In the genomic region with DNA sequence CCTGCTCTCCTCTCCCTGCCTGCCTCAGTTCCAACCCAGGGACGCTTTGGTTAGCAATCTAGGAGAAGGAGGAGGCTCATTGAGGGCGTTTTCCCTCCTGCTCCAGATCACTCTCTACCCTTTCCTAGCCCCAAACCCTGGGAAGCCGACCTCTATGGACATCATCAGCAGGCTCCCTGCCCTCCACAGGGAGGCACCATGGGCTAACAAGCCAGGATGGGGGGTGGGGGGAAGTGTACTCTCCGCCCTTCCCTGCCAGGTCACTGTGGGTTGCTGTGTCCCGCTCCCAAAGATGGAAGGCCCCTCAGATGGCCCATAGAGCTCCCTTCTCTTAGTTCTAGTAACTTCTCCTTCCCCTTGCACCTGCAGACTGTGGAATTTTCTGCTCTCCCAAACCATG, we compare ENCODE assay signal across 19 cellular contexts. TPM values are rescaled to one million over a fixed set of nuclear protein-coding genes. Genes with fewer than 3 reads are reported as not detected.
DNase-seq lines count a peak whose midpoint lies in the region; ATAC-seq and TF ChIP-seq lines count a peak whose summit lies in the region.
"Had no signal": no experiment of that assay in that cellular context is flagged by ENCODE, and none has a peak within 500 bp of the region (broad histone marks: within the 10 kb centered on the region; RNA-seq: fewer than 3 reads in every experiment).

No MANE protein-coding gene starts in this region.

- POLR2A ChIA-PET in WTC11 (lab: Charles Lee) = no interaction called here

- H3K4me2 ChIP-seq in GM23338 = no peak overlapping the region
- H3K4me2 ChIP-seq: A549 had no signal

- intact Hi-C loops in activated T-helper 1 cell treated with anti-CD3 and anti-CD28 coated beads, Interleukin-12 subunit alpha, Interleukin-12 subunit beta, Interleukin-2, Interleukin-4 antibody, amounts not matched to agents 30 ng/mL and 10 ng/mL and 1 ng/mL, durations not matched to agents 14 hours and 24 hours and 36 hours (cut with micrococcal nuclease) = no loop called here

- no peaks in the 10 kb centered on the region for H3K79me2 ChIP-seq in GM23338 (replicated peaks; ENCODE audit: insufficient read depth)

- CTCF ChIA-PET in WTC11 (lab: Charles Lee) = interaction anchor here (0.6 kb wide), 1 partner anchor 412 kb away, joined by 4 read pairs; no protein-coding TSS in a partner anchor

- H3K4me3 Mint-ChIP-seq in GM23338 (no peak overlapping the region), WTC11 (no peak overlapping the region), mesothelial cell of epicardium (no peak overlapping the region)
- no peak overlapping the region for H3K4me3 Mint-ChIP-seq in activated T-helper 1 cell treated with anti-CD3 and anti-CD28 coated beads, Interleukin-12 subunit alpha, Interleukin-12 subunit beta, Interleukin-2, Interleukin-4 antibody, amounts not matched to agents 30 ng/mL and 10 ng/mL and 1 ng/mL, durations not matched to agents 14 hours and 24 hours and 36 hours
- H3K4me3 Mint-ChIP-seq: CD4-positive, alpha-beta memory T cell had no signal

- H3K27me3 Mint-ChIP-seq in GM23338 (ENCODE audit: insufficient read depth, low read depth, poor library complexity) (peaks cover 2% of the 10 kb centered on the region), WTC11 (ENCODE audit: low read depth) (peaks cover 3% of the 10 kb centered on the region; the same call in 1 of the 2 replicates), mesothelial cell of epicardium (ENCODE audit: low read depth) (peaks cover 57% of the 10 kb centered on the region)
- H3K27me3 Mint-ChIP-seq in activated T-helper 1 cell treated with anti-CD3 and anti-CD28 coated beads, Interleukin-12 subunit alpha, Interleukin-12 subunit beta, Interleukin-2, Interleukin-4 antibody, amounts not matched to agents 30 ng/mL and 10 ng/mL and 1 ng/mL, durations not matched to agents 14 hours and 24 hours and 36 hours (ENCODE audit: insufficient read depth) = peaks cover 3% of the 10 kb centered on the region

- TF ChIP-seq CTCF in GM23338 (conservative IDR thresholded peaks at IDR 0.05; ENCODE audit: low read depth in 2 of 2) = peak in 1 of 2 experiments; percentile 45; a peak in 2 of 4 replicates
- TF ChIP-seq CTCF in WTC11 (IDR thresholded peaks at IDR 0.05) = no peak
- TF ChIP-seq CTCF in mesothelial cell of epicardium (IDR thresholded peaks at IDR 0.05; ENCODE audit: unreplicated experiment) = no peak

- no peaks in the 10 kb centered on the region for H3K36me3 ChIP-seq in GM23338 (ENCODE audit: insufficient read depth)

- ATAC-seq in GM23338 (peak; percentile 35; the same call in 1 of the 3 replicates), WTC11 (peak; percentile 47; the same call in 1 of the 2 replicates), left lobe of liver (peak; percentile 40), HG02981 (IDR thresholded peaks at IDR 0.05; ENCODE audit: unreplicated experiment) (no peak)
- ATAC-seq: A549 had no signal

- H3F3A ChIP-seq in GM23338 (replicated peaks; ENCODE audit: low read depth) = no peaks in the 10 kb centered on the region

- H3K4me1 Mint-ChIP-seq in GM23338 (peaks cover 6% of the 10 kb centered on the region), WTC11 (peaks cover 5% of the 10 kb centered on the region; the same call in 1 of the 2 replicates), mesothelial cell of epicardium (no peaks in the 10 kb centered on the region)
- H3K4me1 Mint-ChIP-seq in activated T-helper 1 cell treated with anti-CD3 and anti-CD28 coated beads, Interleukin-12 subunit alpha, Interleukin-12 subunit beta, Interleukin-2, Interleukin-4 antibody, amounts not matched to agents 30 ng/mL and 10 ng/mL and 1 ng/mL, durations not matched to agents 14 hours and 24 hours and 36 hours (ENCODE audit: low read depth) = no peaks in the 10 kb centered on the region

- H3K9me3 Mint-ChIP-seq in GM23338 (no peaks in the 10 kb centered on the region; the same call in 2 of the 3 replicates), WTC11 (0 out of 2 replicates have a peak, but pooled peaks cover 3% of the 10 kb centered on the region), mesothelial cell of epicardium (no peaks in the 10 kb centered on the region)
- no peaks in the 10 kb centered on the region for H3K9me3 Mint-ChIP-seq in activated T-helper 1 cell treated with anti-CD3 and anti-CD28 coated beads, Interleukin-12 subunit alpha, Interleukin-12 subunit beta, Interleukin-2, Interleukin-4 antibody, amounts not matched to agents 30 ng/mL and 10 ng/mL and 1 ng/mL, durations not matched to agents 14 hours and 24 hours and 36 hours

- no peak overlapping the region for H3K4me3 ChIP-seq in GM23338
- H3K4me3 ChIP-seq: A549 had no signal

- H4K20me1 ChIP-seq in GM23338 (replicated peaks; ENCODE audit: insufficient read depth) = no peaks in the 10 kb centered on the region

- no peaks in the 10 kb centered on the region for H3K27me3 ChIP-seq in GM23338 (ENCODE audit: insufficient read depth)

- H3K36me3 Mint-ChIP-seq in GM23338 (ENCODE audit: low read depth) (no peaks in the 10 kb centered on the region), WTC11 (no peaks in the 10 kb centered on the region), mesothelial cell of epicardium (no peaks in the 10 kb centered on the region)
- no peaks in the 10 kb centered on the region for H3K36me3 Mint-ChIP-seq in activated T-helper 1 cell treated with anti-CD3 and anti-CD28 coated beads, Interleukin-12 subunit alpha, Interleukin-12 subunit beta, Interleukin-2, Interleukin-4 antibody, amounts not matched to agents 30 ng/mL and 10 ng/mL and 1 ng/mL, durations not matched to agents 14 hours and 24 hours and 36 hours (ENCODE audit: low read depth)
- H3K36me3 Mint-ChIP-seq: CD4-positive, alpha-beta memory T cell had no signal

- H3K4me1 ChIP-seq in GM23338 (ENCODE audit: insufficient read depth) = no peaks in the 10 kb centered on the region; the same call in 1 of the 2 replicates
- H3K4me1 ChIP-seq: A549 had no signal

- no peak overlapping the region for H3K27ac ChIP-seq in GM23338 (ENCODE audit: low read depth)
- H3K27ac ChIP-seq: 22Rv1, A549, C4-2B had no signal

- DNase-seq in DMS53 (lab: John Stamatoyannopoulos, UW) = peak; percentile 13
- no peak for DNase-seq in DMS53 treated with DMSO at 0.1 percent for 48 hours (lab: John Stamatoyannopoulos, UW; ENCODE audit: unreplicated experiment)
- DNase-seq in GM23338 (ENCODE audit: low spot score) = no peak
- no peak for DNase-seq in WTC11 (ENCODE audit: low spot score)
- DNase-seq in left lobe of liver (ENCODE audit: low spot score) = no peak
- no peak for DNase-seq in mesothelial cell of epicardium (ENCODE audit: low spot score in 2 of 2, unreplicated experiment in 2 of 2)
- no peak for DNase-seq in activated T-helper 1 cell treated with anti-CD3 and anti-CD28 coated beads, Interleukin-12 subunit alpha, Interleukin-12 subunit beta, Interleukin-2, Interleukin-4 antibody, amounts not matched to agents 30 ng/mL and 10 ng/mL and 1 ng/mL, durations not matched to agents 14 hours and 24 hours and 36 hours (ENCODE audit: low spot score)
- DNase-seq: AML-193; CD4-positive, alpha-beta memory T cell; DMS153; DND-41; EL; GOT3; HCEC 1CT had no signal

- no peak overlapping the region for H2AFZ ChIP-seq in GM23338

- H3K9me2 ChIP-seq in GM23338 (ENCODE audit: insufficient read depth) = 0 out of 2 replicates have a peak, but pooled peaks cover 3% of the 10 kb centered on the region

- no peak overlapping the region for H3K27ac Mint-ChIP-seq in GM23338
- H3K27ac Mint-ChIP-seq in WTC11 = no peak overlapping the region
- no peak overlapping the region for H3K27ac Mint-ChIP-seq in mesothelial cell of epicardium
- H3K27ac Mint-ChIP-seq in activated T-helper 1 cell treated with anti-CD3 and anti-CD28 coated beads, Interleukin-12 subunit alpha, Interleukin-12 subunit beta, Interleukin-2, Interleukin-4 antibody, amounts not matched to agents 30 ng/mL and 10 ng/mL and 1 ng/mL, durations not matched to agents 14 hours and 24 hours and 36 hours = no peak overlapping the region
- H3K27ac Mint-ChIP-seq: CD4-positive, alpha-beta memory T cell had no signal

TF ChIP-seq in GM23338, 12 proteins besides CTCF, POLR2A, EP300 and RAD21 (continues in another document):
- TF ChIP-seq, protein P1, sequence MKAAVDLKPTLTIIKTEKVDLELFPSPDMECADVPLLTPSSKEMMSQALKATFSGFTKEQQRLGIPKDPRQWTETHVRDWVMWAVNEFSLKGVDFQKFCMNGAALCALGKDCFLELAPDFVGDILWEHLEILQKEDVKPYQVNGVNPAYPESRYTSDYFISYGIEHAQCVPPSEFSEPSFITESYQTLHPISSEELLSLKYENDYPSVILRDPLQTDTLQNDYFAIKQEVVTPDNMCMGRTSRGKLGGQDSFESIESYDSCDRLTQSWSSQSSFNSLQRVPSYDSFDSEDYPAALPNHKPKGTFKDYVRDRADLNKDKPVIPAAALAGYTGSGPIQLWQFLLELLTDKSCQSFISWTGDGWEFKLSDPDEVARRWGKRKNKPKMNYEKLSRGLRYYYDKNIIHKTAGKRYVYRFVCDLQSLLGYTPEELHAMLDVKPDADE (IDR thresholded peaks at IDR 0.05) = no peak
- TF ChIP-seq JUNB (IDR thresholded peaks at IDR 0.05; ENCODE audit: unreplicated experiment) = no peak
- no peak for TF ChIP-seq EZH2phosphoT487 (IDR thresholded peaks at IDR 0.05; ENCODE audit: unreplicated experiment)
- no peak for TF ChIP-seq ZNF114 (CRISPR knock-in tag; IDR thresholded peaks at IDR 0.05)
- TF ChIP-seq POLR2AphosphoS5 (IDR thresholded peaks at IDR 0.05; ENCODE audit: low read depth) = no peak

TF ChIP-seq in WTC11, 78 proteins besides CTCF, POLR2A, EP300 and RAD21:
- TF ChIP-seq NFE2L1 (CRISPR knock-in tag; IDR thresholded peaks at IDR 0.05) (no peak), MXD4 (CRISPR knock-in tag; IDR thresholded peaks at IDR 0.05; ENCODE audit: borderline replicate concordance) (no peak), NR3C1 (CRISPR knock-in tag; conservative IDR thresholded peaks at IDR 0.05; ENCODE audit: low read depth) (no peak)
- TF ChIP-seq, protein P2, sequence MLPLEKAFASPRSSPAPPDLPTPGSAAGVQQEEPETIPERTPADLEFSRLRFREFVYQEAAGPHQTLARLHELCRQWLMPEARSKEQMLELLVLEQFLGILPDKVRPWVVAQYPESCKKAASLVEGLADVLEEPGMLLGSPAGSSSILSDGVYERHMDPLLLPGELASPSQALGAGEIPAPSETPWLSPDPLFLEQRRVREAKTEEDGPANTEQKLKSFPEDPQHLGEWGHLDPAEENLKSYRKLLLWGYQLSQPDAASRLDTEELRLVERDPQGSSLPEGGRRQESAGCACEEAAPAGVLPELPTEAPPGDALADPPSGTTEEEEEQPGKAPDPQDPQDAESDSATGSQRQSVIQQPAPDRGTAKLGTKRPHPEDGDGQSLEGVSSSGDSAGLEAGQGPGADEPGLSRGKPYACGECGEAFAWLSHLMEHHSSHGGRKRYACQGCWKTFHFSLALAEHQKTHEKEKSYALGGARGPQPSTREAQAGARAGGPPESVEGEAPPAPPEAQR (CRISPR knock-in tag; IDR thresholded peaks at IDR 0.05) = no peak

RNA-seq across cellular contexts. Expression of a gene that starts 35.7 kb away (rescaled TPM):
- 0.10 and 1.0 TPM in 2 replicates for total RNA-seq in GM23338 (2014; rRNA removed; shearing (Covaris generic))
- polyA plus RNA-seq in GM23338 (2016; fragmentation: Nextera tagmentation; extraction: Ambion mirVana) = 0.03 and 0.18 TPM in 2 replicates
- total RNA-seq in WTC11 (2021) (0.18 to 0.35 TPM (median 0.18 TPM) in 3 replicates), left lobe of liver (24.7 TPM), mesothelial cell of epicardium (0.31 to 0.47 TPM (median 0.42 TPM) in 3 replicates)
- total RNA-seq in activated T-helper 1 cell treated with anti-CD3 and anti-CD28 coated beads, Interleukin-12 subunit alpha, Interleukin-12 subunit beta, Interleukin-2, Interleukin-4 antibody, amounts not matched to agents 30 ng/mL and 10 ng/mL and 1 ng/mL, durations not matched to agents 14 hours and 24 hours and 36 hours = not detected in 2 replicates
- total RNA-seq: CD4-positive, alpha-beta memory T cell; HT-29 had no signal
- polyA plus RNA-seq: A549 had no signal

Comparison
In these comparisons a context has a peak if more than half of its experiments do, and no peak if none do; other contexts are left out.
1. RNA of a gene that starts 35.7 kb away (total RNA-seq): 24.7 TPM in left lobe of liver (single experiment); 0.18 to 0.35 TPM in WTC11, 0.31 to 0.47 TPM in mesothelial cell of epicardium, 0.10 to 1.0 TPM in GM23338 and not detected in activated T-helper 1 cell treated with anti-CD3 and anti-CD28 coated beads, Interleukin-12 subunit alpha, Interleukin-12 subunit beta, Interleukin-2, Interleukin-4 antibody, amounts not matched to agents 30 ng/mL and 10 ng/mL and 1 ng/mL, durations not matched to agents 14 hours and 24 hours and 36 hours; every median in the first group is over 10 times any median in the second.